In genomic region chr3:78670087-78670486, GRCh38 we compare ENCODE assay signal across 12 cellular contexts.
"Had no signal": no experiment of that assay in that cellular context is flagged by ENCODE, and none has a peak within 500 bp of the region (broad histone marks: within the 10 kb centered on the region; RNA-seq: fewer than 3 reads in every experiment).

No MANE protein-coding gene starts in this region.

- DNase-seq: activated CD4-positive, alpha-beta T cell treated with anti-CD3 and anti-CD28 coated beads for 48 hours; activated naive CD4-positive, alpha-beta T cell; activated naive CD8-positive, alpha-beta T cell treated with anti-CD3 and anti-CD28 coated beads, Interleukin-2, amount 50 U/mL, for 24 hours; central memory CD4-positive, alpha-beta T cell; endodermal cell; erythroblast; mammary epithelial cell; occipital lobe; tibial artery had no signal

- ATAC-seq: activated naive CD8-positive, alpha-beta T cell treated with anti-CD3 and anti-CD28 coated beads, Interleukin-2, amount 50 U/mL, for 24 hours; left lobe of liver; natural killer cell treated with Interleukin-12 subunit alpha and Interleukin-12 subunit beta and Interleukin-15 and Interleukin-18, amount 100 ng/mL, for 72 hours; right cardiac atrium had no signal
